15 cellular contexts compared by ENCODE assay signal in genomic region chr14:75317148-75317547, GRCh38. TPM values are rescaled to one million over a fixed set of nuclear protein-coding genes. Genes with fewer than 3 reads are reported as not detected.
DNase-seq lines count a peak whose midpoint lies in the region; ATAC-seq and TF ChIP-seq lines count a peak whose summit lies in the region.
"Had no signal": no experiment of that assay in that cellular context is flagged by ENCODE, and none has a peak within 500 bp of the region (broad histone marks: within the 10 kb centered on the region; RNA-seq: fewer than 3 reads in every experiment).

No MANE protein-coding gene starts in this region.

- H3K79me1 ChIP-seq in IMR-90 (ENCODE audit: low read depth in 1 of 2, low read length in 2 of 2) (no peaks in the 10 kb centered on the region), mesendoderm (ENCODE audit: low read length) (no peaks in the 10 kb centered on the region), mesenchymal stem cell (replicated peaks; ENCODE audit: low read length, poor library complexity, severe bottlenecking) (no peaks in the 10 kb centered on the region)

- no peak for TF ChIP-seq RAD21 in IMR-90 (IDR thresholded peaks at IDR 0.05; ENCODE audit: low read length)

- no peak overlapping the region for H2BK20ac ChIP-seq in IMR-90 (ENCODE audit: low read depth, low read length)

- dilution Hi-C loops in IMR-90 (cut with HindIII; ENCODE audit: low sequenced_read_pairs, unreplicated experiment), result loop anchor here (25.0 kb wide), 1 partner anchor 180 kb away; the partner anchor contains the start of gene NEK9

- in situ Hi-C loops in IMR-90 (cut with MboI; ENCODE audit: low sequenced_read_pairs), result no loop called here

- H3K27me3 ChIP-seq in IMR-90 (ENCODE audit: control insufficient read depth, insufficient read depth, low read length) (peaks cover 35% of the 10 kb centered on the region), RWPE2 (ENCODE audit: insufficient read depth, poor library complexity, severe bottlenecking) (no peaks in the 10 kb centered on the region), mesendoderm (ENCODE audit: insufficient read depth, low read length, poor library complexity) (no peaks in the 10 kb centered on the region), parathyroid adenoma (ENCODE audit: control insufficient read depth, insufficient read depth, low read length) (no peaks in the 10 kb centered on the region), mesenchymal stem cell (ENCODE audit: control insufficient read depth in 1 of 2, insufficient read depth in 1 of 2, low read length in 2 of 2) (peaks cover 0 to 44% of the 10 kb centered on the region in 2 experiments)

- POLR2A ChIA-PET in IMR-90 (lab: Charles Lee; ENCODE audit: unreplicated experiment), result no interaction called here

- CTCF ChIA-PET in IMR-90 (lab: Yijun Ruan, JAX), result no interaction called here

- H2BK15ac ChIP-seq in IMR-90 (ENCODE audit: low read depth, low read length) (no peak overlapping the region), mesendoderm (replicated peaks; ENCODE audit: low read depth) (no peak overlapping the region), mesenchymal stem cell (ENCODE audit: low read depth, poor library complexity, severe bottlenecking) (no peak overlapping the region)

- no peak overlapping the region for H2AK9ac ChIP-seq in IMR-90 (replicated peaks; ENCODE audit: low read depth, low read length, poor library complexity)

- TF ChIP-seq POLR2A in IMR-90 (IDR thresholded peaks at IDR 0.05; ENCODE audit: low read depth, low read length), result no peak

- no peak for DNase-seq in IMR-90
- peak; percentile 15 for DNase-seq in RWPE2 (ENCODE audit: low spot score)
- peak; percentile 59 for DNase-seq in mesendoderm
- no peak for DNase-seq in NCI-H345 treated with DMSO at 0.1 percent for 48 hours (lab: John Stamatoyannopoulos, UW; ENCODE audit: unreplicated experiment)
- DNase-seq in mesenchymal stem cell, result no peak
- DNase-seq: C1 segment of cervical spinal cord; Calu3; CD4-positive, alpha-beta memory T cell; COR-L47; DMS79 treated with DMSO at 0.1 percent for 48 hours; GF-D8; H9 had no signal

- H3K4ac ChIP-seq in IMR-90 (ENCODE audit: low read depth, low read length) (no peak overlapping the region), mesendoderm (ENCODE audit: low read depth, low read length) (no peak overlapping the region), mesenchymal stem cell (ENCODE audit: low read depth in 1 of 2, low read length in 2 of 2) (no peak overlapping the region)

- H4K5ac ChIP-seq in IMR-90 (ENCODE audit: low read depth, low read length), result no peak overlapping the region
- H4K5ac ChIP-seq in mesendoderm (ENCODE audit: low read length), result no peak overlapping the region

- no peak overlapping the region for H2BK12ac ChIP-seq in mesenchymal stem cell (ENCODE audit: low read length in 2 of 2)

- H2BK5ac ChIP-seq in IMR-90 (ENCODE audit: low read depth, low read length, poor library complexity, severe bottlenecking) (no peak overlapping the region), mesendoderm (ENCODE audit: low read length) (no peak overlapping the region), mesenchymal stem cell (ENCODE audit: low read depth, low read length, poor library complexity, severe bottlenecking) (no peak overlapping the region)

- H3K18ac ChIP-seq in IMR-90 (ENCODE audit: low read depth, low read length) (no peak overlapping the region), mesendoderm (ENCODE audit: low read length) (no peak overlapping the region), mesenchymal stem cell (ENCODE audit: low read depth in 1 of 2, low read length in 2 of 2) (no peak overlapping the region)

- no peak overlapping the region for H2AK5ac ChIP-seq in IMR-90 (ENCODE audit: low read depth, low read length)
- no peak overlapping the region for H2AK5ac ChIP-seq in mesendoderm (ENCODE audit: low read length)
- H2AK5ac ChIP-seq in mesenchymal stem cell (ENCODE audit: low read length, severe bottlenecking), result no peak overlapping the region

- H3K14ac ChIP-seq in IMR-90 (replicated peaks; ENCODE audit: low read depth, low read length), result no peak overlapping the region
- no peak overlapping the region for H3K14ac ChIP-seq in mesenchymal stem cell (ENCODE audit: low read length in 2 of 2)

- no peak for TF ChIP-seq CTCF in IMR-90 (conservative IDR thresholded peaks at IDR 0.05; ENCODE audit: low read depth, low read length)
- no peak for TF ChIP-seq CTCF in RWPE2 (IDR thresholded peaks at IDR 0.05; ENCODE audit: poor library complexity, severe bottlenecking)
- TF ChIP-seq CTCF in parathyroid adenoma (IDR thresholded peaks at IDR 0.05), result no peak

- ATAC-seq in IMR-90 (ENCODE audit: low read depth) (no peak), RWPE2 (ENCODE audit: low read depth) (no peak)
- ATAC-seq: GM23338, HCT116 had no signal

- H2AFZ ChIP-seq in IMR-90 (replicated peaks; ENCODE audit: low read length, poor library complexity), result peak overlapping the region; percentile 33
- peak overlapping the region; percentile 11 for H2AFZ ChIP-seq in parathyroid adenoma
- no peak overlapping the region for H2AFZ ChIP-seq in mesenchymal stem cell (ENCODE audit: low read depth, low read length)
- H2AFZ ChIP-seq: GM23338 had no signal

- WGBS in IMR-90 (ENCODE audit: extremely low coverage in 2 of 2, insufficient read length in 1 of 2), 2 experiments, result 80% methylated on average over 1 of the region's 4 CpGs; no CpG with 5 or more reads in 1 of the 2 experiments
- no CpG with 5 or more reads among the region's 4 CpGs for WGBS in mesendoderm (ENCODE audit: extremely low coverage, insufficient coverage, low lambda C conversion rate)
- WGBS in mesenchymal stem cell, result 73% methylated on average over 4 of the region's 4 CpGs

- H4K8ac ChIP-seq in IMR-90 (ENCODE audit: low read depth in 2 of 2, low read length in 2 of 2) (no peak overlapping the region), mesendoderm (ENCODE audit: low read depth, low read length) (no peak overlapping the region), mesenchymal stem cell (ENCODE audit: low read length) (no peak overlapping the region)

- H3K36me3 ChIP-seq in IMR-90 (ENCODE audit: control insufficient read depth, insufficient read depth, low read length), result no peaks in the 10 kb centered on the region
- H3K36me3 ChIP-seq in RWPE2 (ENCODE audit: low read depth), result no peaks in the 10 kb centered on the region
- no peaks in the 10 kb centered on the region for H3K36me3 ChIP-seq in mesendoderm (ENCODE audit: control insufficient read depth, insufficient read depth, low read length)
- no peaks in the 10 kb centered on the region for H3K36me3 ChIP-seq in parathyroid adenoma (ENCODE audit: control insufficient read depth, insufficient read depth, low read length)
- H3K36me3 ChIP-seq in mesenchymal stem cell (ENCODE audit: control insufficient read depth in 1 of 2, insufficient read depth in 2 of 2, low read depth in 1 of 2, low read length in 2 of 2), result no peaks in the 10 kb centered on the region

- no peaks in the 10 kb centered on the region for H4K20me1 ChIP-seq in IMR-90 (ENCODE audit: insufficient read depth, low read length)

- intact Hi-C loops in IMR-90 (cut with micrococcal nuclease), result no loop called here

- H3K9ac ChIP-seq in IMR-90 (ENCODE audit: low read depth, low read length) (no peak overlapping the region), mesendoderm (ENCODE audit: low read length) (no peak overlapping the region), parathyroid adenoma (no peak overlapping the region), mesenchymal stem cell (ENCODE audit: low read length) (no peak overlapping the region)

- H3K9me1 ChIP-seq in IMR-90 (ENCODE audit: insufficient read depth, low read length), result no peaks in the 10 kb centered on the region; the same call in 1 of the 2 replicates

- H2BK120ac ChIP-seq in IMR-90 (ENCODE audit: low read depth, low read length) (no peak overlapping the region), mesendoderm (ENCODE audit: low read depth, low read length) (no peak overlapping the region), mesenchymal stem cell (ENCODE audit: low read depth, low read length) (no peak overlapping the region)

- H3K4me2 ChIP-seq in IMR-90 (ENCODE audit: low read depth, low read length) (no peak overlapping the region), mesendoderm (ENCODE audit: low read length) (no peak overlapping the region), parathyroid adenoma (ENCODE audit: low read length) (no peak overlapping the region), mesenchymal stem cell (ENCODE audit: low read length, poor library complexity, severe bottlenecking) (no peak overlapping the region)
- H3K4me2 ChIP-seq: GM23338 had no signal

- no peak overlapping the region for H3K56ac ChIP-seq in IMR-90 (ENCODE audit: extremely low read depth, insufficient read depth, low read length)
- no peak overlapping the region for H3K56ac ChIP-seq in mesendoderm (ENCODE audit: low read length)

- no peak overlapping the region for H4K91ac ChIP-seq in IMR-90 (ENCODE audit: insufficient read depth, low read depth, low read length)
- H4K91ac ChIP-seq in mesenchymal stem cell (ENCODE audit: low read length), result no peak overlapping the region

- H3K79me2 ChIP-seq in mesendoderm (ENCODE audit: control insufficient read depth, insufficient read depth, low read length), result no peaks in the 10 kb centered on the region
- H3K79me2 ChIP-seq in parathyroid adenoma, result no peaks in the 10 kb centered on the region

- H3K9me3 ChIP-seq in IMR-90 (ENCODE audit: control insufficient read depth, insufficient read depth, low read length), result peaks cover 4% of the 10 kb centered on the region
- no peaks in the 10 kb centered on the region for H3K9me3 ChIP-seq in RWPE2 (ENCODE audit: severe bottlenecking)
- no peaks in the 10 kb centered on the region for H3K9me3 ChIP-seq in parathyroid adenoma (ENCODE audit: control insufficient read depth, low read length)
- no peaks in the 10 kb centered on the region for H3K9me3 ChIP-seq in mesenchymal stem cell (ENCODE audit: control insufficient read depth, low read length)

- H3K27ac ChIP-seq in IMR-90 (ENCODE audit: insufficient read depth, low read length) (no peak overlapping the region), RWPE2 (ENCODE audit: poor library complexity, severe bottlenecking) (no peak overlapping the region), mesendoderm (ENCODE audit: low read depth, low read length) (no peak overlapping the region), parathyroid adenoma (no peak overlapping the region), mesenchymal stem cell (ENCODE audit: low read length, poor library complexity, severe bottlenecking) (no peak overlapping the region)

- no TSS peak for BruUV-seq in IMR-90 (replicated peaks; lab: Mats Ljungman, UMichigan)

- H3K4me1 ChIP-seq in IMR-90 (ENCODE audit: control insufficient read depth, insufficient read depth, low read length), result peaks cover 3% of the 10 kb centered on the region; the same call in 1 of the 2 replicates
- H3K4me1 ChIP-seq in RWPE2 (ENCODE audit: insufficient read depth, poor library complexity, severe bottlenecking), result no peaks in the 10 kb centered on the region
- H3K4me1 ChIP-seq in mesendoderm (ENCODE audit: control insufficient read depth, low read depth, low read length), result no peaks in the 10 kb centered on the region
- peaks cover 27% of the 10 kb centered on the region for H3K4me1 ChIP-seq in parathyroid adenoma
- H3K4me1 ChIP-seq in mesenchymal stem cell (ENCODE audit: control insufficient read depth, insufficient read depth, low read depth, low read length), result no peaks in the 10 kb centered on the region

- H3K4me3 ChIP-seq in IMR-90 (ENCODE audit: insufficient read depth, low read depth, low read length) (no peak overlapping the region), RWPE2 (ENCODE audit: severe bottlenecking) (no peak overlapping the region), mesendoderm (ENCODE audit: low read length) (no peak overlapping the region), parathyroid adenoma (ENCODE audit: low read depth, low read length) (no peak overlapping the region), mesenchymal stem cell (ENCODE audit: insufficient read depth in 1 of 2, low read depth in 1 of 2, low read length in 2 of 2) (no peak overlapping the region)
- H3K4me3 ChIP-seq: GM23338 had no signal

- no peak overlapping the region for H3K23ac ChIP-seq in IMR-90 (ENCODE audit: low read depth, low read length)
- no peak overlapping the region for H3K23ac ChIP-seq in mesendoderm (ENCODE audit: low read length)
- no peak overlapping the region for H3K23ac ChIP-seq in mesenchymal stem cell (ENCODE audit: low read length in 2 of 2)

RNA-seq across cellular contexts. Expression of gene FOS, which starts 38.5 kb away (rescaled TPM):
- 53.6 and 86.7 TPM in 2 replicates for total RNA-seq in IMR-90 (2012; rRNA removed)
- 171 and 406 TPM in 2 replicates for polyA plus RNA-seq in IMR-90 (2012; rRNA removed)
- polyA plus RNA-seq in IMR-90 (2012; cell fraction: cytosol; rRNA removed), result 405 and 665 TPM in 2 replicates
- 1,840 and 2,271 TPM in 2 replicates for polyA plus RNA-seq in IMR-90 (2012; cell fraction: nucleus; rRNA removed; ENCODE audit: low replicate concordance)
- polyA plus RNA-seq in mesendoderm (2013, experiment 1 of 2), result 30.2 TPM
- polyA plus RNA-seq in mesendoderm (2013, experiment 2 of 2), result 33.0 TPM
- polyA plus RNA-seq in mesenchymal stem cell (2013, experiment 1 of 2), result 587 TPM
- 551 TPM for polyA plus RNA-seq in mesenchymal stem cell (2013, experiment 2 of 2)

Comparison
In these comparisons a context has a peak if more than half of its experiments do, and no peak if none do; other contexts are left out.
1. DNase-seq: peak in RWPE2 (single experiment) and mesendoderm (single experiment); none in IMR-90 (single experiment), NCI-H345 treated with DMSO at 0.1 percent for 48 hours (single experiment) and mesenchymal stem cell (single experiment).